8 cellular contexts compared by ENCODE assay signal in genomic region chr6:26327450-26328264, GRCh38. TPM values are rescaled to one million over a fixed set of nuclear protein-coding genes. Genes with fewer than 3 reads are reported as not detected.
DNase-seq lines count a peak whose midpoint lies in the region; ATAC-seq and TF ChIP-seq lines count a peak whose summit lies in the region.

No MANE protein-coding gene starts in this region.

- no peaks in the 10 kb centered on the region for H3K4me1 ChIP-seq in right cardiac atrium (ENCODE audit: control insufficient read depth, insufficient read depth, low read length)

- peaks cover 5% of the 10 kb centered on the region for H3K36me3 Mint-ChIP-seq in activated naive CD4-positive, alpha-beta T cell treated with anti-CD3 and anti-CD28 coated beads for 36 hours (ENCODE audit: low read depth)
- H3K36me3 Mint-ChIP-seq in immature natural killer cell, result no peaks in the 10 kb centered on the region

- H3K27ac Mint-ChIP-seq in activated naive CD4-positive, alpha-beta T cell treated with anti-CD3 and anti-CD28 coated beads for 36 hours, result peak overlapping the region; percentile 88
- peak overlapping the region in 3 of 6 donors; percentile 47 to 54 (median 51) for H3K27ac Mint-ChIP-seq in immature natural killer cell

- peaks cover 41% of the 10 kb centered on the region for H3K4me1 Mint-ChIP-seq in activated naive CD4-positive, alpha-beta T cell treated with anti-CD3 and anti-CD28 coated beads for 36 hours (ENCODE audit: low read depth)
- peaks cover 43 to 59% of the 10 kb centered on the region in 2 donors for H3K4me1 Mint-ChIP-seq in immature natural killer cell

- peak overlapping the region; percentile 33; the same call in 1 of the 2 replicates for H3K27ac ChIP-seq in RWPE1
- H3K27ac ChIP-seq in right cardiac atrium (ENCODE audit: low read length), result no peak overlapping the region

- no peak for ATAC-seq in right cardiac atrium

- peaks cover 4% of the 10 kb centered on the region for H3K9me3 Mint-ChIP-seq in activated naive CD4-positive, alpha-beta T cell treated with anti-CD3 and anti-CD28 coated beads for 36 hours
- H3K9me3 Mint-ChIP-seq in immature natural killer cell, result peaks cover 0 to 9% (median 0%) of the 10 kb centered on the region in 6 donors

- in situ Hi-C loops in Caki2 (cut with HindIII; ENCODE audit: low pct_unique_long_range_greater_than_20kb, low sequenced_read_pairs), result loop anchor here (25.0 kb wide), 1 partner anchor 210 kb away; the partner anchor contains the start of gene HMGN4
- in situ Hi-C loops in ACHN (cut with HindIII; ENCODE audit: low pct_ligation_motif_present, low pct_unique_long_range_greater_than_20kb, low sequenced_read_pairs), result no loop called here

- WGBS in right cardiac atrium, result 4% methylated on average over 28 of the region's 28 CpGs

- H3K4me3 Mint-ChIP-seq in activated naive CD4-positive, alpha-beta T cell treated with anti-CD3 and anti-CD28 coated beads for 36 hours, result peak overlapping the region; percentile 80
- peak overlapping the region; percentile 19 to 67 (median 61) for H3K4me3 Mint-ChIP-seq in immature natural killer cell

- POLR2A ChIA-PET in RWPE1 (lab: Yijun Ruan, JAX; ENCODE audit: low non-redundant PET), result interaction anchor here (0.6 kb wide), 1 partner anchor 33 kb away, joined by 9 read pairs; no protein-coding TSS in a partner anchor

- intact Hi-C loops in activated naive CD4-positive, alpha-beta T cell treated with anti-CD3 and anti-CD28 coated beads for 36 hours (cut with micrococcal nuclease), result loop anchor here (1.0 to 10.0 kb wide), 5 partner anchors 14 to 1147 kb away; partner anchors contain the start of gene ZNF184
- intact Hi-C loops in right cardiac atrium (cut with DNase I), result no loop called here

- H3K9me3 ChIP-seq in right cardiac atrium (ENCODE audit: control insufficient read depth, low read length), result no peaks in the 10 kb centered on the region

- DNase-seq in Caki2 (ENCODE audit: low read depth) (peak; percentile 92), HUDEP-2 (lab: John Stamatoyannopoulos, UW; ENCODE audit: unreplicated experiment in 76 of 76) (peak in 62 of 76 experiments; percentile 30 to 96 (median 84)), RWPE1 (ENCODE audit: low spot score) (no peak), immature natural killer cell (peak in 2 of 3 donors; percentile 56 to 65), ACHN (no peak), right cardiac atrium (no peak)
- peak; percentile 87 for DNase-seq in activated naive CD4-positive, alpha-beta T cell treated with anti-CD3 and anti-CD28 coated beads for 36 hours
- DNase-seq in stimulated activated naive CD4-positive, alpha-beta T cell (lab: John Stamatoyannopoulos, UW), result peak; percentile 39 to 66 (median 48)

- peaks cover 32% of the 10 kb centered on the region for H3K27me3 Mint-ChIP-seq in activated naive CD4-positive, alpha-beta T cell treated with anti-CD3 and anti-CD28 coated beads for 36 hours (ENCODE audit: low read depth)
- peaks cover 41 to 59% (median 51%) of the 10 kb centered on the region in 3 donors for H3K27me3 Mint-ChIP-seq in immature natural killer cell (ENCODE audit: low read depth in 3 of 3)

- CTCF ChIA-PET in RWPE1 (lab: Yijun Ruan, JAX), result interaction anchor here (0.6 to 1.8 kb wide), 7 partner anchors 14 to 268 kb away, joined by 3 to 9 read pairs (median 4); no protein-coding TSS in a partner anchor
- CTCF ChIA-PET in activated naive CD4-positive, alpha-beta T cell treated with anti-CD3 and anti-CD28 coated beads for 36 hours (lab: Charles Lee), result interaction anchor here (1.5 kb wide), 1 partner anchor 14 kb away, joined by 4 read pairs; no protein-coding TSS in a partner anchor

- H3K27me3 ChIP-seq in right cardiac atrium (ENCODE audit: control insufficient read depth, insufficient read depth), result no peaks in the 10 kb centered on the region

- H3K4me3 ChIP-seq in right cardiac atrium (ENCODE audit: low read length), result no peak overlapping the region

- TF ChIP-seq CTCF in RWPE1 (conservative IDR thresholded peaks at IDR 0.05; ENCODE audit: low read depth), result no peak

RNA-seq across cellular contexts. Expression of gene BTN3A2, which starts 37.3 kb away (rescaled TPM):
- 34.2 and 38.7 TPM in 2 replicates for total RNA-seq in Caki2 (2014; rRNA removed; shearing (Covaris generic); ENCODE audit: low replicate concordance)
- total RNA-seq in activated naive CD4-positive, alpha-beta T cell treated with anti-CD3 and anti-CD28 coated beads for 36 hours, result 10 to 100 TPM; 67.6 to 80.5 TPM
- polyA plus RNA-seq in immature natural killer cell, result 100 to 1,000 TPM; 122 to 227 (median 158) TPM
- total RNA-seq in right cardiac atrium, result 10 to 100 TPM in 3 of 4 donors, 1 to 10 TPM in 1; 7.2 to 24.3 (median 14.2) TPM
- polyA plus RNA-seq in right cardiac atrium, result 7.8 TPM

RNA-seq across cellular contexts. Expression of gene BTN2A2, which starts 55.3 kb away (rescaled TPM):
- 12.7 and 16.0 TPM in 2 replicates for total RNA-seq in Caki2 (2014; rRNA removed; shearing (Covaris generic); ENCODE audit: low replicate concordance)
- total RNA-seq in activated naive CD4-positive, alpha-beta T cell treated with anti-CD3 and anti-CD28 coated beads for 36 hours, result 10 to 100 TPM; 18.3 to 18.7 TPM
- 10 to 100 TPM in 1 of 3 donors, 1 to 10 TPM in 2; 6.6 to 13.5 (median 7.5) TPM for polyA plus RNA-seq in immature natural killer cell
- total RNA-seq in right cardiac atrium, result 10 to 100 TPM in 1 of 4 donors, 1 to 10 TPM in 3; 5.5 to 10.3 (median 7.8) TPM
- 4.7 TPM for polyA plus RNA-seq in right cardiac atrium

Comparison
In these comparisons a context has a peak if more than half of its experiments do, and no peak if none do; other contexts are left out.
1. DNase-seq: peak in Caki2 (single experiment), HUDEP-2 (62 of 76), activated naive CD4-positive, alpha-beta T cell treated with anti-CD3 and anti-CD28 coated beads for 36 hours (single experiment), immature natural killer cell (2 of 3) and stimulated activated naive CD4-positive, alpha-beta T cell (6 of 6); none in RWPE1 (single experiment), ACHN (single experiment) and right cardiac atrium (0 of 3).